ENCODE assay signal across 22 cellular contexts in genomic region chr6:141744971-141745370, GRCh38.
DNase-seq lines count a peak whose midpoint lies in the region; ATAC-seq and TF ChIP-seq lines count a peak whose summit lies in the region.
"Had no signal": no experiment of that assay in that cellular context is flagged by ENCODE, and none has a peak within 500 bp of the region (broad histone marks: within the 10 kb centered on the region; RNA-seq: fewer than 3 reads in every experiment).

No MANE protein-coding gene starts in this region.

- CTCF ChIA-PET in activated CD8-positive, alpha-beta memory T cell treated with anti-CD3 and anti-CD28 coated beads, Interleukin-2, amount 10 ng/mL, durations not matched to agents 7 days and 5 days (lab: Charles Lee) = no interaction called here

- in situ Hi-C loops in astrocyte of the cerebellum (cut with HindIII; ENCODE audit: low sequenced_read_pairs) = no loop called here

- H3K4me1 Mint-ChIP-seq in activated CD8-positive, alpha-beta memory T cell treated with anti-CD3 and anti-CD28 coated beads, Interleukin-2, amount 10 ng/mL, durations not matched to agents 7 days and 5 days = no peaks in the 10 kb centered on the region
- H3K4me1 Mint-ChIP-seq: naive B cell; stimulated activated memory B cell treated with anti-CD40 and anti-IgM and Interleukin-4, amounts not matched to agents 10 μg/mL and 1 μg/mL and 100 μg/mL, for 72 hours had no signal

- no peaks in the 10 kb centered on the region for H3K9me3 Mint-ChIP-seq in activated CD8-positive, alpha-beta memory T cell treated with anti-CD3 and anti-CD28 coated beads, Interleukin-2, amount 10 ng/mL, durations not matched to agents 7 days and 5 days (ENCODE audit: low read depth)
- H3K9me3 Mint-ChIP-seq: T-helper 2 cell treated with Interferon-gamma antibody and Interleukin-4, amounts not matched to agents 5 μg/mL and 100 μg/mL, for 36 hours had no signal

- no peak overlapping the region for H3K4me3 ChIP-seq in HFF-Myc (replicated peaks; ENCODE audit: low read depth, low read length)
- H3K4me3 ChIP-seq in astrocyte of the cerebellum (ENCODE audit: low read depth, low read length) = no peak overlapping the region
- H3K4me3 ChIP-seq: ascending aorta, dorsolateral prefrontal cortex, hepatocyte had no signal

- no peaks in the 10 kb centered on the region for H3K27me3 Mint-ChIP-seq in activated CD8-positive, alpha-beta memory T cell treated with anti-CD3 and anti-CD28 coated beads, Interleukin-2, amount 10 ng/mL, durations not matched to agents 7 days and 5 days
- H3K27me3 Mint-ChIP-seq: activated naive CD8-positive, alpha-beta T cell; CD4-positive, alpha-beta memory T cell; naive B cell; stimulated activated memory B cell treated with anti-CD40 and anti-IgM and Interleukin-4, amounts not matched to agents 10 μg/mL and 1 μg/mL and 100 μg/mL, for 72 hours had no signal

- no peak for TF ChIP-seq CTCF in HFF-Myc (IDR thresholded peaks at IDR 0.05; ENCODE audit: low read depth, low read length, missing control alignments)
- TF ChIP-seq CTCF in astrocyte of the cerebellum (IDR thresholded peaks at IDR 0.05; ENCODE audit: low read depth, low read length, missing control alignments) = no peak

- peak; percentile 16 for DNase-seq in HFF-Myc (ENCODE audit: extremely low read depth, low read depth)
- DNase-seq in NCI-H2171 (lab: John Stamatoyannopoulos, UW) = peak; percentile 32
- peak; percentile 4 for DNase-seq in astrocyte of the cerebellum (ENCODE audit: low read depth)
- DNase-seq in myocyte (ENCODE audit: low read depth) = peak; percentile 55
- no peak for DNase-seq in activated CD8-positive, alpha-beta memory T cell treated with anti-CD3 and anti-CD28 coated beads, Interleukin-2, amount 10 ng/mL, durations not matched to agents 7 days and 5 days
- no peak for DNase-seq in stimulated activated CD4-positive, alpha-beta T cell treated with anti-CD3 and anti-CD28 coated beads, Interleukin-4, amount 100 ng/mL, for 1 hour
- no peak for DNase-seq in activated CD4-positive, alpha-beta T cell treated with anti-CD3 and anti-CD28 coated beads, Interleukin-2, amount 50 U/mL, for 4 hours
- DNase-seq: activated CD8-positive, alpha-beta memory T cell treated with anti-CD3 and anti-CD28 coated beads, Interleukin-2, amount 50 U/mL, for 48 hours; CD4-positive, alpha-beta memory T cell; central memory CD4-positive, alpha-beta T cell; dorsolateral prefrontal cortex; foreskin keratinocyte; left colon; naive B cell; NCI-H526; occipital lobe; stimulated activated CD4-positive, alpha-beta T cell treated with anti-CD3 and anti-CD28 coated beads, Interleukin-2, amount 100 ng/mL, for 48 hours had no signal

- no peak overlapping the region for H3K4me3 Mint-ChIP-seq in activated CD8-positive, alpha-beta memory T cell treated with anti-CD3 and anti-CD28 coated beads, Interleukin-2, amount 10 ng/mL, durations not matched to agents 7 days and 5 days
- H3K4me3 Mint-ChIP-seq: activated naive CD8-positive, alpha-beta T cell; CD4-positive, alpha-beta memory T cell; naive B cell; stimulated activated memory B cell treated with anti-CD40 and anti-IgM and Interleukin-4, amounts not matched to agents 10 μg/mL and 1 μg/mL and 100 μg/mL, for 72 hours; T-helper 2 cell treated with Interferon-gamma antibody and Interleukin-4, amounts not matched to agents 5 μg/mL and 100 μg/mL, for 36 hours had no signal

- no peak overlapping the region for H3K27ac Mint-ChIP-seq in activated CD8-positive, alpha-beta memory T cell treated with anti-CD3 and anti-CD28 coated beads, Interleukin-2, amount 10 ng/mL, durations not matched to agents 7 days and 5 days
- H3K27ac Mint-ChIP-seq: activated naive CD8-positive, alpha-beta T cell; naive B cell; stimulated activated memory B cell treated with anti-CD40 and anti-IgM and Interleukin-4, amounts not matched to agents 10 μg/mL and 1 μg/mL and 100 μg/mL, for 72 hours; T-helper 2 cell treated with Interferon-gamma antibody and Interleukin-4, amounts not matched to agents 5 μg/mL and 100 μg/mL, for 36 hours had no signal

- H3K36me3 Mint-ChIP-seq in activated CD8-positive, alpha-beta memory T cell treated with anti-CD3 and anti-CD28 coated beads, Interleukin-2, amount 10 ng/mL, durations not matched to agents 7 days and 5 days = no peaks in the 10 kb centered on the region
- H3K36me3 Mint-ChIP-seq: activated naive CD8-positive, alpha-beta T cell; CD4-positive, alpha-beta memory T cell; naive B cell; stimulated activated memory B cell treated with anti-CD40 and anti-IgM and Interleukin-4, amounts not matched to agents 10 μg/mL and 1 μg/mL and 100 μg/mL, for 72 hours had no signal

- no peak for ATAC-seq in activated CD8-positive, alpha-beta memory T cell treated with anti-CD3 and anti-CD28 coated beads, Interleukin-2, amount 10 ng/mL, durations not matched to agents 7 days and 5 days
- ATAC-seq: foreskin keratinocyte; left colon; stimulated activated memory B cell treated with anti-CD40 and anti-IgM and Interleukin-4, amounts not matched to agents 10 μg/mL and 1 μg/mL and 100 μg/mL, for 72 hours had no signal

Comparison
In these comparisons a context has a peak if more than half of its experiments do, and no peak if none do; other contexts are left out.
1. DNase-seq: peak in HFF-Myc (single experiment), NCI-H2171 (single experiment), astrocyte of the cerebellum (single experiment) and myocyte (single experiment); none in activated CD8-positive, alpha-beta memory T cell treated with anti-CD3 and anti-CD28 coated beads, Interleukin-2, amount 10 ng/mL, durations not matched to agents 7 days and 5 days (single experiment), stimulated activated CD4-positive, alpha-beta T cell treated with anti-CD3 and anti-CD28 coated beads, Interleukin-4, amount 100 ng/mL, for 1 hour (single experiment) and activated CD4-positive, alpha-beta T cell treated with anti-CD3 and anti-CD28 coated beads, Interleukin-2, amount 50 U/mL, for 4 hours (0 of 2).